Comparison of ENCODE assay signal across 11 cellular contexts in genomic region chr7:4416436-4417092, GRCh38.
DNase-seq lines count a peak whose midpoint lies in the region; ATAC-seq and TF ChIP-seq lines count a peak whose summit lies in the region.
"Had no signal": no experiment of that assay in that cellular context is flagged by ENCODE, and none has a peak within 500 bp of the region (broad histone marks: within the 10 kb centered on the region; RNA-seq: fewer than 3 reads in every experiment).

No MANE protein-coding gene starts in this region.

- H3K4me2 ChIP-seq in GM23338: no peak overlapping the region

- H3K9me3 Mint-ChIP-seq in GM23338 (peaks cover 96% of the 10 kb centered on the region), MCF 10A (ENCODE audit: unreplicated experiment) (peaks cover 23% of the 10 kb centered on the region)
- H3K9me3 Mint-ChIP-seq in stimulated activated memory B cell treated with anti-CD40 and anti-IgM and Interleukin-4, amounts not matched to agents 10 μg/mL and 1 μg/mL and 100 μg/mL, for 72 hours: peaks cover 15% of the 10 kb centered on the region

- 45 to 65% (median 60%) methylated on average over 25 of the region's 25 CpGs for WGBS in spleen, 5 donors

- DNase-seq in GM23338 (ENCODE audit: low spot score) (no peak), NCI-H1417 treated with DMSO at 0.1 percent for 48 hours (lab: John Stamatoyannopoulos, UW) (peak; percentile 12), MCF 10A (ENCODE audit: unreplicated experiment) (no peak), spleen (no peak)
- DNase-seq: activated CD8-positive, alpha-beta T cell treated with anti-CD3 and anti-CD28 coated beads, Interleukin-2, amount 10 ng/mL, durations not matched to agents 7 days and 5 days; central memory CD4-positive, alpha-beta T cell; immature natural killer cell had no signal

- BruUV-seq in MCF 10A (replicated peaks; lab: Mats Ljungman, UMichigan): no TSS peak

- no peak overlapping the region for H3K4me3 ChIP-seq in GM23338
- H3K4me3 ChIP-seq in neuron (ENCODE audit: low read length): no peak overlapping the region
- peak overlapping the region in 4 of 8 donors; percentile 13 to 43 (median 17) for H3K4me3 ChIP-seq in spleen

- H3K9me2 ChIP-seq in GM23338 (ENCODE audit: insufficient read depth): no peaks in the 10 kb centered on the region

- H3K4me1 Mint-ChIP-seq in GM23338: no peaks in the 10 kb centered on the region
- H3K4me1 Mint-ChIP-seq in MCF 10A (ENCODE audit: insufficient read depth, unreplicated experiment): peaks cover 5% of the 10 kb centered on the region
- no peaks in the 10 kb centered on the region for H3K4me1 Mint-ChIP-seq in stimulated activated memory B cell treated with anti-CD40 and anti-IgM and Interleukin-4, amounts not matched to agents 10 μg/mL and 1 μg/mL and 100 μg/mL, for 72 hours

- H3K27ac Mint-ChIP-seq in GM23338 (no peak overlapping the region), MCF 10A (ENCODE audit: low read depth, unreplicated experiment) (no peak overlapping the region)
- no peak overlapping the region for H3K27ac Mint-ChIP-seq in stimulated activated memory B cell treated with anti-CD40 and anti-IgM and Interleukin-4, amounts not matched to agents 10 μg/mL and 1 μg/mL and 100 μg/mL, for 72 hours
- H3K27ac Mint-ChIP-seq: activated CD8-positive, alpha-beta T cell treated with anti-CD3 and anti-CD28 coated beads, Interleukin-2, amount 10 ng/mL, durations not matched to agents 7 days and 5 days; immature natural killer cell had no signal

- H2AFZ ChIP-seq in GM23338: 0 out of 2 replicates have a peak overlapping the region, but pooled peaks have one; percentile 43
- H2AFZ ChIP-seq in neuron (ENCODE audit: low read depth, low read length): peak overlapping the region; percentile 13

- H4K20me1 ChIP-seq in GM23338 (replicated peaks; ENCODE audit: insufficient read depth): no peaks in the 10 kb centered on the region

- H3K27ac ChIP-seq in GM23338 (ENCODE audit: low read depth) (no peak overlapping the region), spleen (no peak overlapping the region)

- H3K36me3 Mint-ChIP-seq in GM23338 (ENCODE audit: low read depth) (peaks cover 34% of the 10 kb centered on the region), MCF 10A (ENCODE audit: insufficient read depth, unreplicated experiment) (no peaks in the 10 kb centered on the region)
- H3K36me3 Mint-ChIP-seq in stimulated activated memory B cell treated with anti-CD40 and anti-IgM and Interleukin-4, amounts not matched to agents 10 μg/mL and 1 μg/mL and 100 μg/mL, for 72 hours: no peaks in the 10 kb centered on the region

- H3K27me3 Mint-ChIP-seq in GM23338 (ENCODE audit: insufficient read depth, low read depth, poor library complexity): peaks cover 6% of the 10 kb centered on the region
- no peaks in the 10 kb centered on the region for H3K27me3 Mint-ChIP-seq in MCF 10A (ENCODE audit: insufficient read depth, unreplicated experiment)
- H3K27me3 Mint-ChIP-seq in stimulated activated memory B cell treated with anti-CD40 and anti-IgM and Interleukin-4, amounts not matched to agents 10 μg/mL and 1 μg/mL and 100 μg/mL, for 72 hours: no peaks in the 10 kb centered on the region

- no peaks in the 10 kb centered on the region for H3K79me2 ChIP-seq in GM23338 (replicated peaks; ENCODE audit: insufficient read depth)

- H3K27me3 ChIP-seq in GM23338 (ENCODE audit: insufficient read depth): no peaks in the 10 kb centered on the region
- no peaks in the 10 kb centered on the region for H3K27me3 ChIP-seq in neuron (ENCODE audit: insufficient read depth, low read length)
- H3K27me3 ChIP-seq in spleen (replicated peaks in 1 of 7): no peaks in the 10 kb centered on the region

- no peaks in the 10 kb centered on the region for H3F3A ChIP-seq in GM23338 (replicated peaks; ENCODE audit: low read depth)

- H3K9me3 ChIP-seq in neuron (ENCODE audit: low read length): peaks cover 3% of the 10 kb centered on the region
- peaks cover 0 to 52% (median 29%) of the 10 kb centered on the region in 8 donors for H3K9me3 ChIP-seq in spleen

- no peak for TF ChIP-seq POLR2A in spleen (IDR thresholded peaks at IDR 0.05)

- TF ChIP-seq CTCF in GM23338 (conservative IDR thresholded peaks at IDR 0.05; ENCODE audit: low read depth in 2 of 2) (no peak), MCF 10A (IDR thresholded peaks at IDR 0.05; ENCODE audit: unreplicated experiment) (no peak), spleen (IDR thresholded peaks at IDR 0.05 in 8 of 11, conservative IDR thresholded peaks at IDR 0.05 in 3 of 11) (no peak)

- CTCF ChIA-PET in MCF 10A (lab: Yijun Ruan, JAX): no interaction called here

- H3K4me1 ChIP-seq in GM23338 (ENCODE audit: insufficient read depth) (no peaks in the 10 kb centered on the region), neuron (ENCODE audit: insufficient read depth, low read length) (no peaks in the 10 kb centered on the region), spleen (peaks cover 0 to 6% (median 0%) of the 10 kb centered on the region in 6 donors)

- POLR2A ChIA-PET in MCF 10A (lab: Yijun Ruan, JAX): no interaction called here

- H3K4me3 Mint-ChIP-seq in GM23338: no peak overlapping the region
- H3K4me3 Mint-ChIP-seq in MCF 10A (ENCODE audit: unreplicated experiment): peak overlapping the region; percentile 59
- H3K4me3 Mint-ChIP-seq in stimulated activated memory B cell treated with anti-CD40 and anti-IgM and Interleukin-4, amounts not matched to agents 10 μg/mL and 1 μg/mL and 100 μg/mL, for 72 hours: no peak overlapping the region
- H3K4me3 Mint-ChIP-seq: activated CD8-positive, alpha-beta T cell treated with anti-CD3 and anti-CD28 coated beads, Interleukin-2, amount 10 ng/mL, durations not matched to agents 7 days and 5 days had no signal

- no peak for ATAC-seq in GM23338
- no peak for ATAC-seq in GM19351 (IDR thresholded peaks at IDR 0.05; ENCODE audit: unreplicated experiment)
- no peak for ATAC-seq in stimulated activated memory B cell treated with anti-CD40 and anti-IgM and Interleukin-4, amounts not matched to agents 10 μg/mL and 1 μg/mL and 100 μg/mL, for 72 hours
- no peak for ATAC-seq in GM18520 (IDR thresholded peaks at IDR 0.05; ENCODE audit: unreplicated experiment)
- ATAC-seq: activated CD8-positive, alpha-beta T cell treated with anti-CD3 and anti-CD28 coated beads, Interleukin-2, amount 10 ng/mL, durations not matched to agents 7 days and 5 days had no signal

- intact Hi-C loops in MCF 10A (cut with micrococcal nuclease): no loop called here
- intact Hi-C loops in spleen (cut with DNase I; ENCODE audit: low total_unique reads): no loop called here

- H3K36me3 ChIP-seq in GM23338 (ENCODE audit: insufficient read depth) (no peaks in the 10 kb centered on the region), neuron (ENCODE audit: insufficient read depth, low read length) (no peaks in the 10 kb centered on the region), spleen (no peaks in the 10 kb centered on the region)

TF ChIP-seq in GM23338, 12 proteins besides CTCF, POLR2A, EP300 and RAD21 (continues in another document):
- TF ChIP-seq ZNF114 (CRISPR knock-in tag; IDR thresholded peaks at IDR 0.05) (no peak), JUNB (IDR thresholded peaks at IDR 0.05; ENCODE audit: unreplicated experiment) (no peak), EZH2phosphoT487 (IDR thresholded peaks at IDR 0.05; ENCODE audit: unreplicated experiment) (no peak), ZNF331 (CRISPR knock-in tag; IDR thresholded peaks at IDR 0.05; ENCODE audit: low read depth) (no peak), POLR2AphosphoS5 (IDR thresholded peaks at IDR 0.05; ENCODE audit: low read depth) (no peak)
